ENCODE assay signal across 23 cellular contexts in the genomic region with DNA sequence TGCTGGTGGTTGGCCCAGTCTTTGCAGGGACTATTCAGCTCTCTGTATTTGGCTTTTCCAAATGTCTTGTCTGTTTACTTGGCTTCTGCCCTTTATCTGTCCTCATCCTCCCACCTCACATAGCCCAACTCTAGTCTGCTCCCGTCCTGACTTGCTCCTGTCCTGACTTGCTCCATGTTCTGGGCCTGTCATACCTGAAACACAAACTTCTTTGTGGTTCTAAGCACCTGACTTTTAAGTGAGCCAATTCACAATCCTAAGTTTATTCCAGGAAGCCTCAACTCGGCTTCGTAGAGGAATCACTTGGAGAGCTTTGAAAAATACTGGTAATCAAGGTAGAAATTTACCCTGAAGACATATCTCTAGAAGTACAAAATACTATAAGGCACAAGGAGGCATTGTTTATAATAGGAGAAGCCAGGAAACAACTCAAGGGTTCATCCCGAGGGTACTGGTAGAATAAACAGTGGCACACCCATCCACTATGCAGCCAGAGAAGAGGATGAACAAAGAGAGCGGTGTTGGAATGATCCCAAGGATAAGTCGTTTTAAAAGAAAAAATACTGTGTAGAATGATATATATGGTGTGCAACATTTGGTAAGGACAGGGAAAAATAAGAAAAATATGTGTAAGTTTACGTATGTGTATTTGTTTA.
"Had no signal": no experiment of that assay in that cellular context is flagged by ENCODE, and none has a peak within 500 bp of the region (broad histone marks: within the 10 kb centered on the region; RNA-seq: fewer than 3 reads in every experiment).

No MANE protein-coding gene starts in this region.

- H3K9me3 ChIP-seq: body of pancreas, lower lobe of right lung, right lobe of liver, stomach, transverse colon, uterus had no signal

- H3K27me3 ChIP-seq: body of pancreas, right lobe of liver, stomach, transverse colon, uterus had no signal

- H3K4me1 ChIP-seq: body of pancreas, right lobe of liver, stomach, transverse colon, uterus had no signal

- H3K27ac ChIP-seq: body of pancreas, lower lobe of right lung, right lobe of liver, stomach, transverse colon, uterus, VCaP had no signal

- H3K36me3 ChIP-seq: lower lobe of right lung, right lobe of liver, stomach, transverse colon, uterus had no signal

- H3K4me3 ChIP-seq: body of pancreas, lower lobe of right lung, right lobe of liver, stomach, transverse colon, uterus had no signal

- ATAC-seq: activated CD4-positive, CD25-positive, alpha-beta regulatory T cell treated with anti-CD3 and anti-CD28 coated beads, Interleukin-2, amount 50 U/mL, for 24 hours; activated naive CD8-positive, alpha-beta T cell treated with anti-CD3 and anti-CD28 coated beads, Interleukin-2, amount 50 U/mL, for 24 hours; activated T-cell treated with anti-CD3 and anti-CD28 coated beads, Interleukin-2, amount 50 U/mL, for 72 hours; body of pancreas; left lobe of liver; lower lobe of right lung; naive thymus-derived CD4-positive, alpha-beta T cell; right lobe of liver; stimulated activated memory B cell treated with anti-CD40 and anti-IgM and Interleukin-4, amounts not matched to agents 10 μg/mL and 1 μg/mL and 100 μg/mL, for 72 hours had no signal

- DNase-seq: activated CD4-positive, alpha-beta memory T cell treated with anti-CD3 and anti-CD28 coated beads, Interleukin-2, amount 10 ng/mL, durations not matched to agents 7 days and 5 days; activated CD4-positive, alpha-beta T cell treated with anti-CD3 and anti-CD28 coated beads, Interleukin-2, amount 10 ng/mL, durations not matched to agents 24 days and 14 days; activated effector memory CD4-positive, alpha-beta T cell treated with Interleukin-2 at 50 U/mL for 16 hours; activated naive CD4-positive, alpha-beta T cell treated with anti-CD3 and anti-CD28 coated beads for 36 hours; activated naive CD8-positive, alpha-beta T cell treated with anti-CD3 and anti-CD28 coated beads, Interleukin-2, amount 50 U/mL, for 24 hours; activated T-cell treated with anti-CD3 and anti-CD28 coated beads, Interleukin-2, amount 50 U/mL, for 72 hours; anterior cingulate cortex; body of pancreas; central memory CD4-positive, alpha-beta T cell; effector memory CD4-positive, alpha-beta T cell; lower lobe of right lung; naive thymus-derived CD4-positive, alpha-beta T cell; occipital lobe; right lobe of liver; small intestine; stimulated activated CD4-positive, alpha-beta T cell treated with anti-CD3 and anti-CD28 coated beads, Interleukin-15, amount 100 ng/mL, for 24 hours; stomach; transverse colon; uterus had no signal
